29 cellular contexts compared by ENCODE assay signal in genomic region chr7:98406827-98407226, GRCh38.
"Had no signal": no experiment of that assay in that cellular context is flagged by ENCODE, and none has a peak within 500 bp of the region (broad histone marks: within the 10 kb centered on the region; RNA-seq: fewer than 3 reads in every experiment).

No MANE protein-coding gene starts in this region.

- H3K27ac Mint-ChIP-seq: dendritic cell treated with granulocyte-macrophage colony-stimulating factor and Interleukin-4, amounts not matched to agents 40 ng/mL and 50 ng/mL, for 4 days; effector memory CD8-positive, alpha-beta T cell; endodermal cell had no signal

- H3K9me3 ChIP-seq: colonic mucosa, esophagus muscularis mucosa, esophagus squamous epithelium, gastrocnemius medialis, gastroesophageal sphincter, heart left ventricle, heart right ventricle had no signal

- H3K27me3 ChIP-seq: colonic mucosa, foreskin keratinocyte had no signal

- H3K36me3 ChIP-seq: colonic mucosa, esophagus muscularis mucosa, esophagus squamous epithelium, gastrocnemius medialis, gastroesophageal sphincter, heart left ventricle, heart right ventricle had no signal

- H3K9me3 Mint-ChIP-seq: dendritic cell treated with granulocyte-macrophage colony-stimulating factor and Interleukin-4, amounts not matched to agents 40 ng/mL and 50 ng/mL, for 4 days; effector memory CD8-positive, alpha-beta T cell had no signal

- H3K4me1 ChIP-seq: colonic mucosa, esophagus muscularis mucosa, foreskin keratinocyte, gastrocnemius medialis, gastroesophageal sphincter, heart left ventricle, heart right ventricle had no signal

- FAIRE-seq: colon, endometrium, endothelial cell of umbilical vein, frontal cortex had no signal

- DNase-seq: colonic mucosa; cortex of kidney; dermis blood vessel endothelial cell; dorsolateral prefrontal cortex; effector CD4-positive, alpha-beta T cell; effector CD8-positive, alpha-beta T cell; effector memory CD4-positive, alpha-beta T cell; effector memory CD8-positive, alpha-beta T cell; endodermal cell; erythroblast; esophagus squamous epithelium; foreskin fibroblast; foreskin keratinocyte; foreskin melanocyte; gastrocnemius medialis; glutamatergic neuron; head of caudate nucleus; heart left ventricle; heart right ventricle had no signal

- H3K4me3 Mint-ChIP-seq: dendritic cell treated with granulocyte-macrophage colony-stimulating factor and Interleukin-4, amounts not matched to agents 40 ng/mL and 50 ng/mL, for 4 days; effector memory CD8-positive, alpha-beta T cell; endodermal cell had no signal

- H3K27ac ChIP-seq: colonic mucosa, coronary artery, dorsolateral prefrontal cortex, epithelial cell of prostate, esophagus muscularis mucosa, esophagus squamous epithelium, foreskin keratinocyte, gastrocnemius medialis, gastroesophageal sphincter, heart left ventricle, heart right ventricle had no signal

- ATAC-seq: effector memory CD8-positive, alpha-beta T cell; esophagus mucosa; foreskin keratinocyte; gastrocnemius medialis; gastroesophageal sphincter; heart left ventricle; heart right ventricle had no signal

- H3K4me3 ChIP-seq: colonic mucosa, coronary artery, dorsolateral prefrontal cortex, esophagus muscularis mucosa, esophagus squamous epithelium, gastrocnemius medialis, gastroesophageal sphincter, heart left ventricle, heart right ventricle had no signal
